Comparison of ENCODE assay signal across 24 cellular contexts in genomic region chr15:48409623-48410022, GRCh38.
DNase-seq lines count a peak whose midpoint lies in the region; ATAC-seq, FAIRE-seq and TF ChIP-seq lines count a peak whose summit lies in the region.
"Had no signal": no experiment of that assay in that cellular context is flagged by ENCODE, and none has a peak within 500 bp of the region (broad histone marks: within the 10 kb centered on the region; RNA-seq: fewer than 3 reads in every experiment).

No MANE protein-coding gene starts in this region.

- H3K4me1 Mint-ChIP-seq in stimulated activated memory B cell treated with anti-CD40 and anti-IgM and Interleukin-4, amounts not matched to agents 10 μg/mL and 1 μg/mL and 100 μg/mL, for 72 hours = no peaks in the 10 kb centered on the region
- H3K4me1 Mint-ChIP-seq: CD8-positive, alpha-beta memory T cell had no signal

- intact Hi-C loops in breast epithelium (cut with DNase I; ENCODE audit: low total_unique reads) = no loop called here
- intact Hi-C loops in mammary epithelial cell (cut with micrococcal nuclease) = no loop called here
- intact Hi-C loops in GM12878 (cut with micrococcal nuclease; ENCODE audit: unreplicated experiment) = no loop called here
- intact Hi-C loops in gastrocnemius medialis (cut with DNase I; ENCODE audit: low total_unique reads) = loop anchor here (5.0 kb wide), 1 partner anchor 42 kb away; no protein-coding TSS in a partner anchor

- no peak for TF ChIP-seq EP300 in GM12878 (IDR thresholded peaks at IDR 0.05; ENCODE audit: borderline replicate concordance in 1 of 2, control insufficient read depth in 1 of 2, low read depth in 2 of 2, low read length in 2 of 2)

- TF ChIP-seq RAD21 in GM12878 (IDR thresholded peaks at IDR 0.05; ENCODE audit: insufficient read depth, low read depth, low read length) = no peak

- H3K9me3 Mint-ChIP-seq in stimulated activated memory B cell treated with anti-CD40 and anti-IgM and Interleukin-4, amounts not matched to agents 10 μg/mL and 1 μg/mL and 100 μg/mL, for 72 hours = no peaks in the 10 kb centered on the region
- H3K9me3 Mint-ChIP-seq: CD8-positive, alpha-beta memory T cell had no signal

- CTCF ChIA-PET in mammary epithelial cell (lab: Charles Lee; ENCODE audit: low non-redundant PET) = no interaction called here
- CTCF ChIA-PET in GM12878 (lab: Yijun Ruan, JAX) = interaction anchor here (0.6 to 1.4 kb wide), 2 partner anchors 10 to 138 kb away, joined by 3 read pairs; no protein-coding TSS in a partner anchor

- SMC1A ChIA-PET in GM12878 (lab: Charles Lee; ENCODE audit: uncharacterized antibody, unreplicated experiment) = interaction anchor here (1.7 to 3.2 kb wide), 2 partner anchors 15 to 50 kb away, joined by 5 to 14 read pairs; no protein-coding TSS in a partner anchor

- H3K27me3 ChIP-seq in breast epithelium = no peaks in the 10 kb centered on the region
- no peaks in the 10 kb centered on the region for H3K27me3 ChIP-seq in mammary epithelial cell (ENCODE audit: insufficient read depth, low read length)
- no peaks in the 10 kb centered on the region for H3K27me3 ChIP-seq in GM12878 (replicated peaks in 1 of 2; ENCODE audit: control insufficient read depth in 2 of 2, insufficient read depth in 2 of 2, low read length in 1 of 2)
- H3K27me3 ChIP-seq in gastrocnemius medialis = no peaks in the 10 kb centered on the region

- POLR2A ChIA-PET in GM12878 (lab: Charles Lee) = no interaction called here

- H4K20me1 ChIP-seq in mammary epithelial cell (ENCODE audit: insufficient read depth, low read length) = no peaks in the 10 kb centered on the region
- H4K20me1 ChIP-seq in GM12878 (ENCODE audit: control insufficient read depth, insufficient read depth) = no peaks in the 10 kb centered on the region

- H3K27me3 Mint-ChIP-seq in stimulated activated memory B cell treated with anti-CD40 and anti-IgM and Interleukin-4, amounts not matched to agents 10 μg/mL and 1 μg/mL and 100 μg/mL, for 72 hours = peaks cover under 1% of the 10 kb centered on the region

- no peaks in the 10 kb centered on the region for H3K4me1 ChIP-seq in breast epithelium
- H3K4me1 ChIP-seq in mammary epithelial cell (ENCODE audit: insufficient read depth, low read length) = no peaks in the 10 kb centered on the region
- H3K4me1 ChIP-seq in GM12878 (ENCODE audit: control insufficient read depth, insufficient read depth, low read length) = peaks cover 6% of the 10 kb centered on the region
- H3K4me1 ChIP-seq in gastrocnemius medialis = peaks cover 0 to 7% of the 10 kb centered on the region in 2 donors

- H3K9me3 ChIP-seq in breast epithelium (no peaks in the 10 kb centered on the region), mammary epithelial cell (replicated peaks; ENCODE audit: insufficient read depth, low read length) (no peaks in the 10 kb centered on the region), GM12878 (replicated peaks; ENCODE audit: control insufficient read depth, insufficient read depth, low read length) (no peaks in the 10 kb centered on the region), gastrocnemius medialis (no peaks in the 10 kb centered on the region)

- RAD21 ChIA-PET in GM12878 (lab: Charles Lee; ENCODE audit: unreplicated experiment) = interaction anchor here (1.2 to 2.2 kb wide), 2 partner anchors 49 to 51 kb away, joined by 4 to 7 read pairs; no protein-coding TSS in a partner anchor

- H3K4me3 ChIP-seq in breast epithelium = no peak overlapping the region
- H3K4me3 ChIP-seq in mammary epithelial cell (replicated peaks in 1 of 3; ENCODE audit: insufficient read depth in 1 of 3, low read depth in 2 of 3, low read length in 3 of 3) = no peak overlapping the region
- H3K4me3 ChIP-seq in GM12878 = no peak overlapping the region
- no peak overlapping the region for H3K4me3 ChIP-seq in gastrocnemius medialis

- H3K79me2 ChIP-seq in mammary epithelial cell (ENCODE audit: insufficient read depth, low read length) (no peaks in the 10 kb centered on the region), GM12878 (ENCODE audit: control insufficient read depth, insufficient read depth, low read length) (no peaks in the 10 kb centered on the region)

- no peak overlapping the region for H3K4me3 Mint-ChIP-seq in stimulated activated memory B cell treated with anti-CD40 and anti-IgM and Interleukin-4, amounts not matched to agents 10 μg/mL and 1 μg/mL and 100 μg/mL, for 72 hours
- H3K4me3 Mint-ChIP-seq: CD8-positive, alpha-beta memory T cell had no signal

- in situ Hi-C loops in mammary epithelial cell (cut with MboI; ENCODE audit: low sequenced_read_pairs in 2 of 2) (no loop called here), GM12878 (cut with MboI) (no loop called here), gastrocnemius medialis (cut with MboI; ENCODE audit: low sequenced_read_pairs in 4 of 4) (no loop called here)

- H2AFZ ChIP-seq in mammary epithelial cell (ENCODE audit: low read depth, low read length) (no peak overlapping the region), GM12878 (ENCODE audit: control insufficient read depth, low read depth, low read length) (no peak overlapping the region)

- WGBS in mammary epithelial cell (ENCODE audit: low coverage, missing lambda C conversion rate) = 80% methylated on average over 2 of the region's 2 CpGs
- 50% methylated on average over 2 of the region's 2 CpGs for WGBS in GM12878 (ENCODE audit: insufficient coverage, insufficient replicate concordance, low lambda C conversion rate, missing lambda C conversion rate)

- TF ChIP-seq POLR2A in breast epithelium (IDR thresholded peaks at IDR 0.05) = no peak
- no peak for TF ChIP-seq POLR2A in GM12878 (IDR thresholded peaks at IDR 0.05; ENCODE audit: low read depth, low read length)
- no peak for TF ChIP-seq POLR2A in gastrocnemius medialis (IDR thresholded peaks at IDR 0.05)

- H3K4me2 ChIP-seq in mammary epithelial cell (ENCODE audit: insufficient read depth, low read depth, low read length) = no peak overlapping the region
- H3K4me2 ChIP-seq in GM12878 (ENCODE audit: control insufficient read depth, insufficient read depth) = no peak overlapping the region

- H3K36me3 Mint-ChIP-seq in stimulated activated memory B cell treated with anti-CD40 and anti-IgM and Interleukin-4, amounts not matched to agents 10 μg/mL and 1 μg/mL and 100 μg/mL, for 72 hours = no peaks in the 10 kb centered on the region
- H3K36me3 Mint-ChIP-seq: CD8-positive, alpha-beta memory T cell had no signal

- DNase-seq in breast epithelium (ENCODE audit: low spot score in 2 of 2) = no peak
- DNase-seq in mammary epithelial cell = no peak
- no peak for DNase-seq in GM12878 (ENCODE audit: low read depth, low spot score)
- no peak for DNase-seq in gastrocnemius medialis
- no peak for DNase-seq in globus pallidus (ENCODE audit: low spot score)
- DNase-seq: AML-193; C1 segment of cervical spinal cord; Calu3; CD8-positive, alpha-beta memory T cell; Karpas-422; MV-4-11; NCI-H1105 treated with DMSO at 0.1 percent for 48 hours; NCI-H1694; NCI-H2081 treated with DMSO at 0.1 percent for 48 hours; NCI-H2171 treated with DMSO at 0.1 percent for 48 hours; NCI-H526; Right ventricle myocardium superior had no signal

- TF ChIP-seq CTCF in breast epithelium (IDR thresholded peaks at IDR 0.05) = no peak
- no peak for TF ChIP-seq CTCF in mammary epithelial cell (conservative IDR thresholded peaks at IDR 0.05 in 1 of 2, IDR thresholded peaks at IDR 0.05 in 1 of 2; ENCODE audit: extremely low read depth in 1 of 2, insufficient read depth in 1 of 2, low read depth in 1 of 2, low read length in 2 of 2)
- no peak for TF ChIP-seq CTCF in GM12878 (IDR thresholded peaks at IDR 0.05 in 2 of 3, conservative IDR thresholded peaks at IDR 0.05 in 1 of 3; ENCODE audit: control insufficient read depth in 2 of 3, extremely low read depth in 1 of 3, insufficient read depth in 1 of 3, low read depth in 3 of 3, low read length in 3 of 3)
- TF ChIP-seq CTCF in gastrocnemius medialis (IDR thresholded peaks at IDR 0.05 in 4 of 5, conservative IDR thresholded peaks at IDR 0.05 in 1 of 5) = no peak

- H3K9ac ChIP-seq in mammary epithelial cell (ENCODE audit: insufficient read depth, low read length) (no peak overlapping the region), GM12878 (ENCODE audit: control insufficient read depth, insufficient read depth, low read length) (no peak overlapping the region)

- BruUV-seq in mammary epithelial cell (replicated peaks; lab: Mats Ljungman, UMichigan) = no TSS peak
- BruUV-seq in GM12878 (replicated peaks; lab: Mats Ljungman, UMichigan) = no TSS peak

- no peak for FAIRE-seq in GM12878 (lab: Jason Lieb, UNC)
- FAIRE-seq: G401.6, H1 had no signal

- H3K36me3 ChIP-seq in breast epithelium (no peaks in the 10 kb centered on the region), mammary epithelial cell (ENCODE audit: insufficient read depth, low read length) (no peaks in the 10 kb centered on the region), GM12878 (ENCODE audit: control insufficient read depth in 2 of 2, insufficient read depth in 2 of 2, low read length in 1 of 2) (no peaks in the 10 kb centered on the region; a peak in 1 of 4 replicates), gastrocnemius medialis (no peaks in the 10 kb centered on the region)

- H3K27ac ChIP-seq in breast epithelium (peak overlapping the region; percentile 29 to 75), mammary epithelial cell (ENCODE audit: insufficient read depth, low read depth, low read length) (no peak overlapping the region), GM12878 (ENCODE audit: control insufficient read depth, insufficient read depth) (no peak overlapping the region), gastrocnemius medialis (peak overlapping the region; percentile 6 to 37 (median 18))
- H3K27ac ChIP-seq: 22Rv1 had no signal

- ATAC-seq in GM12878 (peak; percentile 69), gastrocnemius medialis (no peak), HG03571 (IDR thresholded peaks at IDR 0.05; ENCODE audit: unreplicated experiment) (no peak), GM21825 (IDR thresholded peaks at IDR 0.05; ENCODE audit: unreplicated experiment) (no peak)
- no peak for ATAC-seq in stimulated activated memory B cell treated with anti-CD40 and anti-IgM and Interleukin-4, amounts not matched to agents 10 μg/mL and 1 μg/mL and 100 μg/mL, for 72 hours
- ATAC-seq: HCT116 had no signal

- H3K27ac Mint-ChIP-seq in stimulated activated memory B cell treated with anti-CD40 and anti-IgM and Interleukin-4, amounts not matched to agents 10 μg/mL and 1 μg/mL and 100 μg/mL, for 72 hours = no peak overlapping the region
- H3K27ac Mint-ChIP-seq: CD8-positive, alpha-beta memory T cell had no signal

- dilution Hi-C loops in mammary epithelial cell (cut with HindIII; ENCODE audit: low sequenced_read_pairs) = no loop called here

Comparison
In these comparisons a context has a peak if more than half of its experiments do, and no peak if none do; other contexts are left out.
1. H3K27ac ChIP-seq: peak in breast epithelium (2 of 2) and gastrocnemius medialis (4 of 4); none in mammary epithelial cell (single experiment) and GM12878 (single experiment).